16 cellular contexts compared by ENCODE assay signal in the genomic region with DNA sequence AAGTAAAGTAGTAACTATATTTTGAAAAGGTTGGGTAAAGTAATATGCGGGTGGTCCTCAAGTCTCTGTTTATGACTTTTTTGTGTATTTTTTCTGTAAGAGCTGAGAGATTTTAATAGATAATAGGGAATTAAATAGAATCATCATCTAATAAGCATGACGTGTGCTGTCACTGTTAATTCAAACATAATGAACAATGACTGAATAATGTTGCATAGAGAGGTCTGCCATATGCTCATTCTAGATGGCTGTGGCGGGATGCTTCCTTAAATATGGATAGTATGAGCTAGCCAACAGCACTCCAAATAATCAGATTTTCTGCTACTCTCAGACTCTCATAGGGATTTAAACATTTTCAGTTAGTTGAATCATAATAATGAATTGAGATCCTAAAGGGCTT.
DNase-seq lines count a peak whose midpoint lies in the region; ATAC-seq lines count a peak whose summit lies in the region.
"Had no signal": no experiment of that assay in that cellular context is flagged by ENCODE, and none has a peak within 500 bp of the region (broad histone marks: within the 10 kb centered on the region; RNA-seq: fewer than 3 reads in every experiment).

No MANE protein-coding gene starts in this region.

- no peak for ATAC-seq in T-helper 17 cell
- ATAC-seq: GM23338, HCT116 had no signal

- no peaks in the 10 kb centered on the region for H3K27me3 Mint-ChIP-seq in T-helper 17 cell

- no peaks in the 10 kb centered on the region for H3K9me3 ChIP-seq in T-helper 17 cell (ENCODE audit: control insufficient read depth, low read length, poor library complexity, severe bottlenecking)

- DNase-seq in NCI-H446 treated with DMSO at 0.1 percent for 48 hours (lab: John Stamatoyannopoulos, UW) (peak; percentile 1), NCI-H446 (lab: John Stamatoyannopoulos, UW) (no peak), NCI-H524 (lab: John Stamatoyannopoulos, UW) (peak; percentile 64 to 91), NCI-H524 treated with DMSO at 0.1 percent for 48 hours (lab: John Stamatoyannopoulos, UW) (peak; percentile 69), T-helper 17 cell (no peak), NCI-H748 (lab: John Stamatoyannopoulos, UW; ENCODE audit: unreplicated experiment) (no peak)
- DNase-seq: C1 segment of cervical spinal cord; Calu3; CD4-positive, alpha-beta memory T cell; COR-L47; DMS53; DMS79 treated with DMSO at 0.1 percent for 48 hours; GF-D8; H9 had no signal

- no peaks in the 10 kb centered on the region for H3K36me3 Mint-ChIP-seq in T-helper 17 cell (ENCODE audit: low read depth)
- H3K36me3 Mint-ChIP-seq: CD4-positive, alpha-beta memory T cell had no signal

- no peaks in the 10 kb centered on the region for H3K4me1 Mint-ChIP-seq in T-helper 17 cell
- H3K4me1 Mint-ChIP-seq: CD4-positive, alpha-beta memory T cell; GM23338; H9 had no signal

- H3K27ac Mint-ChIP-seq in T-helper 17 cell = no peak overlapping the region
- H3K27ac Mint-ChIP-seq: CD4-positive, alpha-beta memory T cell; GM23338 had no signal

- no peak overlapping the region for H3K4me3 Mint-ChIP-seq in T-helper 17 cell
- H3K4me3 Mint-ChIP-seq: CD4-positive, alpha-beta memory T cell; GM23338; H9 had no signal

Comparison
In these comparisons a context has a peak if more than half of its experiments do, and no peak if none do; other contexts are left out.
1. DNase-seq: peak in NCI-H446 treated with DMSO at 0.1 percent for 48 hours (single experiment), NCI-H524 (2 of 2) and NCI-H524 treated with DMSO at 0.1 percent for 48 hours (single experiment); none in NCI-H446 (0 of 2), T-helper 17 cell (0 of 3) and NCI-H748 (single experiment).